ENCODE assay signal across 1 cellular context in genomic region chr1:92804721-92805169, GRCh38.
TF ChIP-seq lines count a peak whose summit lies in the region.

No MANE protein-coding gene starts in this region.

TF ChIP-seq in K562, 482 proteins besides CTCF, POLR2A, EP300 and RAD21 (continued from another document and continues in another):
- no peak for TF ChIP-seq EZH2 (IDR thresholded peaks at IDR 0.05; ENCODE audit: borderline replicate concordance, low read depth, low read length)
- no peak for TF ChIP-seq RBM34 (IDR thresholded peaks at IDR 0.05; ENCODE audit: borderline replicate concordance, insufficient read depth, low read length)
- TF ChIP-seq HNRNPLL (IDR thresholded peaks at IDR 0.05; ENCODE audit: low read depth, low read length, poor library complexity, severe bottlenecking): no peak
- no peak for TF ChIP-seq PHF8 (IDR thresholded peaks at IDR 0.05; ENCODE audit: borderline replicate concordance, low read length)
- no peak for TF ChIP-seq ZNF584 (CRISPR knock-in tag; IDR thresholded peaks at IDR 0.05; ENCODE audit: low read depth)
- TF ChIP-seq, protein P1, sequence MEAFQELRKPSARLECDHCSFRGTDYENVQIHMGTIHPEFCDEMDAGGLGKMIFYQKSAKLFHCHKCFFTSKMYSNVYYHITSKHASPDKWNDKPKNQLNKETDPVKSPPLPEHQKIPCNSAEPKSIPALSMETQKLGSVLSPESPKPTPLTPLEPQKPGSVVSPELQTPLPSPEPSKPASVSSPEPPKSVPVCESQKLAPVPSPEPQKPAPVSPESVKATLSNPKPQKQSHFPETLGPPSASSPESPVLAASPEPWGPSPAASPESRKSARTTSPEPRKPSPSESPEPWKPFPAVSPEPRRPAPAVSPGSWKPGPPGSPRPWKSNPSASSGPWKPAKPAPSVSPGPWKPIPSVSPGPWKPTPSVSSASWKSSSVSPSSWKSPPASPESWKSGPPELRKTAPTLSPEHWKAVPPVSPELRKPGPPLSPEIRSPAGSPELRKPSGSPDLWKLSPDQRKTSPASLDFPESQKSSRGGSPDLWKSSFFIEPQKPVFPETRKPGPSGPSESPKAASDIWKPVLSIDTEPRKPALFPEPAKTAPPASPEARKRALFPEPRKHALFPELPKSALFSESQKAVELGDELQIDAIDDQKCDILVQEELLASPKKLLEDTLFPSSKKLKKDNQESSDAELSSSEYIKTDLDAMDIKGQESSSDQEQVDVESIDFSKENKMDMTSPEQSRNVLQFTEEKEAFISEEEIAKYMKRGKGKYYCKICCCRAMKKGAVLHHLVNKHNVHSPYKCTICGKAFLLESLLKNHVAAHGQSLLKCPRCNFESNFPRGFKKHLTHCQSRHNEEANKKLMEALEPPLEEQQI (IDR thresholded peaks at IDR 0.05): peak; percentile 89
- TF ChIP-seq MAFF (IDR thresholded peaks at IDR 0.05; ENCODE audit: low read length): peak; percentile 14; the same call in 1 of the 2 replicates
- TF ChIP-seq L3MBTL2 (IDR thresholded peaks at IDR 0.05): no peak
- TF ChIP-seq USF2 (CRISPR knock-in tag; IDR thresholded peaks at IDR 0.05): no peak
- TF ChIP-seq TRIM28 (IDR thresholded peaks at IDR 0.05): 0 out of 2 replicates have a peak, but pooled peaks have one; percentile 35
- TF ChIP-seq KAT7 (CRISPR knock-in tag; IDR thresholded peaks at IDR 0.05; ENCODE audit: borderline replicate concordance): no peak
- no peak for TF ChIP-seq PRDM10 (IDR thresholded peaks at IDR 0.05; ENCODE audit: partially characterized antibody)
- no peak for TF ChIP-seq BCL6 (CRISPR knock-in tag; IDR thresholded peaks at IDR 0.05)
- TF ChIP-seq EP400 (IDR thresholded peaks at IDR 0.05): no peak; the same call in 1 of the 2 replicates
- no peak for TF ChIP-seq ZNF174 (CRISPR knock-in tag; IDR thresholded peaks at IDR 0.05)
- no peak for TF ChIP-seq MAZ (CRISPR knock-in tag; conservative IDR thresholded peaks at IDR 0.05 in 1 of 2, IDR thresholded peaks at IDR 0.05 in 1 of 2)
- no peak for TF ChIP-seq ZNF146 (CRISPR knock-in tag; IDR thresholded peaks at IDR 0.05; ENCODE audit: unreplicated experiment)
- no peak for TF ChIP-seq FOXJ2 (tag; IDR thresholded peaks at IDR 0.05)
- no peak for TF ChIP-seq POU5F1 (IDR thresholded peaks at IDR 0.05; ENCODE audit: borderline replicate concordance, low read depth, low read length, partially characterized antibody)
- TF ChIP-seq SMARCB1 (IDR thresholded peaks at IDR 0.05; ENCODE audit: insufficient read length, low read depth): no peak
- no peak for TF ChIP-seq ZFP91 (CRISPR knock-in tag; IDR thresholded peaks at IDR 0.05)
- TF ChIP-seq ZNF696 (CRISPR knock-in tag; conservative IDR thresholded peaks at IDR 0.05): no peak
- TF ChIP-seq NR0B1 (IDR thresholded peaks at IDR 0.05; ENCODE audit: partially characterized antibody): no peak
- peak; percentile 87 for TF ChIP-seq POLR2AphosphoS5 (IDR thresholded peaks at IDR 0.05; ENCODE audit: control insufficient read depth, insufficient read depth, low read depth, low read length)
- TF ChIP-seq ZBTB12 (CRISPR knock-in tag; IDR thresholded peaks at IDR 0.05): no peak
- no peak for TF ChIP-seq SRSF1 (IDR thresholded peaks at IDR 0.05; ENCODE audit: low read depth, low read length)
- no peak for TF ChIP-seq ATF1 (CRISPR knock-in tag; IDR thresholded peaks at IDR 0.05)
- TF ChIP-seq ATF1 (tag; IDR thresholded peaks at IDR 0.05): peak; percentile 39
- no peak for TF ChIP-seq NR2F6 (CRISPR knock-in tag; IDR thresholded peaks at IDR 0.05)
- no peak for TF ChIP-seq SAFB (IDR thresholded peaks at IDR 0.05; ENCODE audit: borderline replicate concordance, low read depth, low read length)
- TF ChIP-seq ZC3H8 (IDR thresholded peaks at IDR 0.05): no peak
- TF ChIP-seq BRF1 (IDR thresholded peaks at IDR 0.05; ENCODE audit: borderline replicate concordance, extremely low read depth, insufficient read length): no peak
- TF ChIP-seq PCBP1 (IDR thresholded peaks at IDR 0.05; ENCODE audit: low read depth, low read length, poor library complexity, severe bottlenecking): no peak
- no peak for TF ChIP-seq NR1H2 (CRISPR knock-in tag; IDR thresholded peaks at IDR 0.05)
- peak; percentile 43; the same call in 1 of the 2 replicates for TF ChIP-seq CREM (IDR thresholded peaks at IDR 0.05; ENCODE audit: low read depth)
- no peak for TF ChIP-seq ZNF586 (CRISPR knock-in tag; conservative IDR thresholded peaks at IDR 0.05)
- TF ChIP-seq CHD4 (IDR thresholded peaks at IDR 0.05; ENCODE audit: insufficient read depth, insufficient replicate concordance, low read depth, low read length, poor library complexity, severe bottlenecking): no peak
- TF ChIP-seq HOXB6 (CRISPR knock-in tag; IDR thresholded peaks at IDR 0.05; ENCODE audit: borderline replicate concordance): no peak
- peak; percentile 96 for TF ChIP-seq CBFA2T3 (IDR thresholded peaks at IDR 0.05)
- TF ChIP-seq BMI1 (IDR thresholded peaks at IDR 0.05; ENCODE audit: low read length): no peak
- TF ChIP-seq MLLT1 (IDR thresholded peaks at IDR 0.05): no peak
- TF ChIP-seq CBFB (CRISPR knock-in tag; IDR thresholded peaks at IDR 0.05): no peak
- TF ChIP-seq DPF2 (IDR thresholded peaks at IDR 0.05): peak; percentile 95
- TF ChIP-seq YBX1 (IDR thresholded peaks at IDR 0.05): no peak
- no peak for TF ChIP-seq ZKSCAN3 (CRISPR knock-in tag; IDR thresholded peaks at IDR 0.05)
- no peak for TF ChIP-seq FOXJ3 (CRISPR knock-in tag; IDR thresholded peaks at IDR 0.05)
- TF ChIP-seq HIVEP1 (CRISPR knock-in tag; IDR thresholded peaks at IDR 0.05): no peak
